ENCODE assay signal across 24 cellular contexts in genomic region chr5:61273279-61273678, GRCh38. TPM values are rescaled to one million over a fixed set of nuclear protein-coding genes. Genes with fewer than 3 reads are reported as not detected.
A peak's percentile ranks its signal among the peaks of the same experiment; 100 is the strongest.
DNase-seq lines count a peak whose midpoint lies in the region; ATAC-seq, FAIRE-seq and TF ChIP-seq lines count a peak whose summit lies in the region.
"Had no signal": no experiment of that assay in that cellular context is flagged by ENCODE, and none has a peak within 500 bp of the region (broad histone marks: within the 10 kb centered on the region; RNA-seq: fewer than 3 reads in every experiment).

No MANE protein-coding gene starts in this region.

- H3K79me2 ChIP-seq in neural progenitor cell (ENCODE audit: low read depth) = no peaks in the 10 kb centered on the region

- H3K27ac Mint-ChIP-seq in neural progenitor cell = no peak overlapping the region
- H3K27ac Mint-ChIP-seq: CD14-positive monocyte; CD4-positive, alpha-beta T cell; CD8-positive, alpha-beta memory T cell had no signal

- DNase-seq in ELF-1 (ENCODE audit: low read depth, low spot score) = peak; percentile 78
- DNase-seq in RPMI8226 = peak; percentile 52
- peak; percentile 11 for DNase-seq in neural progenitor cell (ENCODE audit: low spot score)
- DNase-seq in H54 (ENCODE audit: insufficient read length, low spot score) = no peak
- DNase-seq in NOMO-1 treated with dmso at 0.1 percent for 144 hours (lab: John Stamatoyannopoulos, UW; ENCODE audit: unreplicated experiment) = no peak
- DNase-seq: 8988T; ACHN; AML-193; BE2C; CD4-positive, alpha-beta T cell; CD8-positive, alpha-beta memory T cell; DMS53; DMS79 treated with DMSO at 0.1 percent for 48 hours; GM23248 had no signal

- peaks cover 11% of the 10 kb centered on the region for H3K4me1 Mint-ChIP-seq in neural progenitor cell

- H3K27ac ChIP-seq in HEK293 (ENCODE audit: extremely low read depth, low read depth, low read length) (no peak overlapping the region), neural progenitor cell (no peak overlapping the region)
- H3K27ac ChIP-seq: A549, GM23248 had no signal

- no peaks in the 10 kb centered on the region for H3K4me1 ChIP-seq in HEK293 (ENCODE audit: control insufficient read depth, insufficient read depth, low read length)
- H3K4me1 ChIP-seq in neural progenitor cell = peaks cover 18% of the 10 kb centered on the region
- H3K4me1 ChIP-seq: BE2C, HAP-1 had no signal

- peaks cover 11% of the 10 kb centered on the region for H3F3A ChIP-seq in neural progenitor cell (ENCODE audit: low read depth)

- peaks cover 16% of the 10 kb centered on the region for H3K27me3 Mint-ChIP-seq in neural progenitor cell (ENCODE audit: insufficient read depth, low read depth)
- H3K27me3 Mint-ChIP-seq: CD4-positive, alpha-beta T cell had no signal

- no peak overlapping the region for H2AFZ ChIP-seq in neural progenitor cell (replicated peaks)
- H2AFZ ChIP-seq: GM23248 had no signal

- POLR2A ChIA-PET in HEK293 (lab: Yijun Ruan, JAX) = interaction anchor here (1.5 kb wide), 1 partner anchor 58 kb away, joined by 3 read pairs; no protein-coding TSS in a partner anchor

- no peaks in the 10 kb centered on the region for H4K20me1 ChIP-seq in neural progenitor cell (ENCODE audit: low read depth)
- H4K20me1 ChIP-seq: BLaER1 treated with 17β-estradiol and CSF1 and Interleukin-3, amounts not matched to agents 10 nM and 100 nM had no signal

- no peak overlapping the region for H3K4me3 Mint-ChIP-seq in neural progenitor cell
- H3K4me3 Mint-ChIP-seq: CD14-positive monocyte; CD4-positive, alpha-beta T cell; CD8-positive, alpha-beta memory T cell had no signal

- ATAC-seq in GM21528 (IDR thresholded peaks at IDR 0.05; ENCODE audit: low FRiP score, unreplicated experiment) = no peak
- no peak for ATAC-seq in HG03565 (IDR thresholded peaks at IDR 0.05; ENCODE audit: unreplicated experiment)
- ATAC-seq: A549 had no signal

- H3K4me3 ChIP-seq in HEK293 (ENCODE audit: low read depth, low read length) (no peak overlapping the region), neural progenitor cell (no peak overlapping the region)
- H3K4me3 ChIP-seq: A549; BLaER1 treated with 17β-estradiol and CSF1 and Interleukin-3, amounts not matched to agents 10 nM and 100 nM; GM23248; HAP-1 had no signal

- no peaks in the 10 kb centered on the region for H3K9me3 Mint-ChIP-seq in neural progenitor cell
- H3K9me3 Mint-ChIP-seq: CD14-positive monocyte; CD4-positive, alpha-beta T cell had no signal

- H3K36me3 ChIP-seq in HEK293 (ENCODE audit: control insufficient read depth in 2 of 2, insufficient read depth in 1 of 2, low read length in 2 of 2) = no peaks in the 10 kb centered on the region
- no peaks in the 10 kb centered on the region for H3K36me3 ChIP-seq in neural progenitor cell
- H3K36me3 ChIP-seq: BE2C; BLaER1 treated with 17β-estradiol and CSF1 and Interleukin-3, amounts not matched to agents 10 nM and 100 nM; HAP-1 had no signal

- no peaks in the 10 kb centered on the region for H3K36me3 Mint-ChIP-seq in neural progenitor cell
- H3K36me3 Mint-ChIP-seq: CD8-positive, alpha-beta memory T cell had no signal

- no peak overlapping the region for H3K4me2 ChIP-seq in neural progenitor cell
- H3K4me2 ChIP-seq: A549 had no signal

- H3K27me3 ChIP-seq in neural progenitor cell = no peaks in the 10 kb centered on the region
- H3K27me3 ChIP-seq: BE2C; BLaER1 treated with 17β-estradiol and CSF1 and Interleukin-3, amounts not matched to agents 10 nM and 100 nM had no signal

- H3K9me3 ChIP-seq in HEK293 (ENCODE audit: control insufficient read depth, insufficient read depth, low read depth, low read length) (no peaks in the 10 kb centered on the region), neural progenitor cell (ENCODE audit: low read depth) (no peaks in the 10 kb centered on the region)
- H3K9me3 ChIP-seq: A549; BE2C; BLaER1 treated with 17β-estradiol and CSF1 and Interleukin-3, amounts not matched to agents 10 nM and 100 nM; HAP-1 had no signal

- CTCF ChIA-PET in HEK293 (lab: Yijun Ruan, JAX) = no interaction called here

- no peak for TF ChIP-seq POLR2A in H54 (IDR thresholded peaks at IDR 0.05; ENCODE audit: low read depth, low read length)

- TF ChIP-seq CTCF in HEK293 (tag by site-specific recombination; IDR thresholded peaks at IDR 0.05) = no peak
- TF ChIP-seq CTCF in neural progenitor cell (IDR thresholded peaks at IDR 0.05) = no peak

- no peak for FAIRE-seq in H54 (lab: Jason Lieb, UNC)
- FAIRE-seq: A549, D721Med, G401.6, GM12892 had no signal

- H3K9ac ChIP-seq in neural progenitor cell = no peak overlapping the region
- H3K9ac ChIP-seq: GM23248 had no signal

TF ChIP-seq in HEK293, 187 proteins besides CTCF, POLR2A, EP300 and RAD21:
- no peak for TF ChIP-seq KLF8 (tag by site-specific recombination; IDR thresholded peaks at IDR 0.05)
- TF ChIP-seq ATF2 (tag by site-specific recombination; IDR thresholded peaks at IDR 0.05; ENCODE audit: low read depth) = peak; percentile 55
- no peak for TF ChIP-seq ZNF157 (tag by site-specific recombination; IDR thresholded peaks at IDR 0.05)
- TF ChIP-seq ELK4 (IDR thresholded peaks at IDR 0.05; ENCODE audit: borderline replicate concordance, low read depth, low read length) = no peak
- no peak for TF ChIP-seq ZSCAN23 (tag by site-specific recombination; IDR thresholded peaks at IDR 0.05)
- TF ChIP-seq MZF1 (tag by site-specific recombination; IDR thresholded peaks at IDR 0.05; ENCODE audit: borderline replicate concordance) = no peak
- TF ChIP-seq ZBTB10 (tag by site-specific recombination; IDR thresholded peaks at IDR 0.05) = no peak
- no peak for TF ChIP-seq ZSCAN4 (tag by site-specific recombination; IDR thresholded peaks at IDR 0.05)
- no peak for TF ChIP-seq ZNF580 (tag by site-specific recombination; IDR thresholded peaks at IDR 0.05)

RNA-seq across cellular contexts. Expression of gene ZSWIM6, which starts 58.8 kb away (rescaled TPM):
- 25.3 and 32.2 TPM in 2 replicates for total RNA-seq in neural progenitor cell (ENCODE audit: low replicate concordance)

Comparison
In these comparisons a context has a peak if more than half of its experiments do, and no peak if none do; other contexts are left out.
1. DNase-seq: peak in ELF-1 (single experiment), RPMI8226 (single experiment) and neural progenitor cell (single experiment); none in H54 (single experiment) and NOMO-1 treated with dmso at 0.1 percent for 144 hours (single experiment).